In genomic region chr11:46116007-46116711, GRCh38 we compare ENCODE assay signal across 11 cellular contexts. TPM values are rescaled to one million over a fixed set of nuclear protein-coding genes. Genes with fewer than 3 reads are reported as not detected.
A peak's percentile ranks its signal among the peaks of the same experiment; 100 is the strongest.
DNase-seq lines count a peak whose midpoint lies in the region; ATAC-seq and TF ChIP-seq lines count a peak whose summit lies in the region.
"Had no signal": no experiment of that assay in that cellular context is flagged by ENCODE, and none has a peak within 500 bp of the region (broad histone marks: within the 10 kb centered on the region; RNA-seq: fewer than 3 reads in every experiment).

No MANE protein-coding gene starts in this region.

- intact Hi-C loops in activated CD4-positive, alpha-beta T cell treated with anti-CD3 and anti-CD28 coated beads, Interleukin-2, amount 10 ng/mL, durations not matched to agents 24 days and 14 days (cut with micrococcal nuclease) = loop anchor here (2.0 kb wide), 1 partner anchor 15 kb away; no protein-coding TSS in a partner anchor

- no peak for ATAC-seq in central memory CD8-positive, alpha-beta T cell (replicated peaks; ENCODE audit: extremely low read depth, poor library complexity, severe bottlenecking)
- ATAC-seq in stimulated activated effector memory CD8-positive, alpha-beta T cell treated with anti-CD3 and anti-CD28 coated beads, Interleukin-12 subunit alpha, Interleukin-12 subunit beta, amount 100 ng/mL, for 72 hours = no peak

- peak overlapping the region; percentile 78 for H3K27ac Mint-ChIP-seq in activated CD4-positive, alpha-beta T cell treated with anti-CD3 and anti-CD28 coated beads, Interleukin-2, amount 10 ng/mL, durations not matched to agents 24 days and 14 days
- H3K27ac Mint-ChIP-seq in central memory CD8-positive, alpha-beta T cell (ENCODE audit: low read depth) = peak overlapping the region; percentile 97
- peak overlapping the region; percentile 97 for H3K27ac Mint-ChIP-seq in stimulated activated effector memory CD8-positive, alpha-beta T cell treated with anti-CD3 and anti-CD28 coated beads, Interleukin-12 subunit alpha, Interleukin-12 subunit beta, amount 100 ng/mL, for 72 hours
- H3K27ac Mint-ChIP-seq: neural progenitor cell had no signal

- H3K36me3 Mint-ChIP-seq in activated CD4-positive, alpha-beta T cell treated with anti-CD3 and anti-CD28 coated beads, Interleukin-2, amount 10 ng/mL, durations not matched to agents 24 days and 14 days (ENCODE audit: low read depth) = peaks cover 6% of the 10 kb centered on the region
- peaks cover 20% of the 10 kb centered on the region for H3K36me3 Mint-ChIP-seq in central memory CD8-positive, alpha-beta T cell (ENCODE audit: insufficient read depth)
- H3K36me3 Mint-ChIP-seq in stimulated activated effector memory CD8-positive, alpha-beta T cell treated with anti-CD3 and anti-CD28 coated beads, Interleukin-12 subunit alpha, Interleukin-12 subunit beta, amount 100 ng/mL, for 72 hours = peaks cover 21% of the 10 kb centered on the region
- H3K36me3 Mint-ChIP-seq: neural progenitor cell had no signal

- no peaks in the 10 kb centered on the region for H3K9me3 Mint-ChIP-seq in activated CD4-positive, alpha-beta T cell treated with anti-CD3 and anti-CD28 coated beads, Interleukin-2, amount 10 ng/mL, durations not matched to agents 24 days and 14 days
- no peaks in the 10 kb centered on the region for H3K9me3 Mint-ChIP-seq in central memory CD8-positive, alpha-beta T cell
- H3K9me3 Mint-ChIP-seq in stimulated activated effector memory CD8-positive, alpha-beta T cell treated with anti-CD3 and anti-CD28 coated beads, Interleukin-12 subunit alpha, Interleukin-12 subunit beta, amount 100 ng/mL, for 72 hours = no peaks in the 10 kb centered on the region
- H3K9me3 Mint-ChIP-seq: neural progenitor cell had no signal

- no peak for TF ChIP-seq POLR2A in NB4 (IDR thresholded peaks at IDR 0.05; ENCODE audit: extremely low read depth, insufficient read length)

- H3K4me1 Mint-ChIP-seq in activated CD4-positive, alpha-beta T cell treated with anti-CD3 and anti-CD28 coated beads, Interleukin-2, amount 10 ng/mL, durations not matched to agents 24 days and 14 days = peaks cover 51% of the 10 kb centered on the region
- peaks cover 54% of the 10 kb centered on the region for H3K4me1 Mint-ChIP-seq in central memory CD8-positive, alpha-beta T cell
- H3K4me1 Mint-ChIP-seq in stimulated activated effector memory CD8-positive, alpha-beta T cell treated with anti-CD3 and anti-CD28 coated beads, Interleukin-12 subunit alpha, Interleukin-12 subunit beta, amount 100 ng/mL, for 72 hours = peaks cover 46% of the 10 kb centered on the region

- H3K27me3 Mint-ChIP-seq in activated CD4-positive, alpha-beta T cell treated with anti-CD3 and anti-CD28 coated beads, Interleukin-2, amount 10 ng/mL, durations not matched to agents 24 days and 14 days = no peaks in the 10 kb centered on the region
- H3K27me3 Mint-ChIP-seq in central memory CD8-positive, alpha-beta T cell = no peaks in the 10 kb centered on the region

- TF ChIP-seq CTCF in NB4 (IDR thresholded peaks at IDR 0.05; ENCODE audit: low read depth, low read length) = no peak

- peak overlapping the region; percentile 79 for H3K4me3 ChIP-seq in NB4 (ENCODE audit: low read depth, low read length)
- H3K4me3 ChIP-seq: neural progenitor cell had no signal

- no peak for DNase-seq in activated CD4-positive, alpha-beta T cell treated with anti-CD3 and anti-CD28 coated beads, Interleukin-2, amount 10 ng/mL, durations not matched to agents 24 days and 14 days
- no peak for DNase-seq in activated CD4-positive, alpha-beta T cell treated with anti-CD3 and anti-CD28 coated beads, Interleukin-2, amount 50 U/mL, for 1 hour
- DNase-seq in NB4 (ENCODE audit: low read depth) (no peak), NCI-H1105 treated with DMSO at 0.1 percent for 48 hours (lab: John Stamatoyannopoulos, UW) (no peak), NCI-H128 (lab: John Stamatoyannopoulos, UW; ENCODE audit: unreplicated experiment) (no peak), SHP77 (lab: John Stamatoyannopoulos, UW) (no peak)
- no peak for DNase-seq in central memory CD8-positive, alpha-beta T cell (ENCODE audit: low spot score in 2 of 2)
- DNase-seq in stimulated activated effector memory CD8-positive, alpha-beta T cell treated with anti-CD3 and anti-CD28 coated beads, Interleukin-12 subunit alpha, Interleukin-12 subunit beta, amount 100 ng/mL, for 72 hours (ENCODE audit: low spot score in 2 of 2) = no peak
- DNase-seq: NCI-H748 treated with DMSO at 0.1 percent for 48 hours, SW 1271 had no signal

- H3K4me3 Mint-ChIP-seq in activated CD4-positive, alpha-beta T cell treated with anti-CD3 and anti-CD28 coated beads, Interleukin-2, amount 10 ng/mL, durations not matched to agents 24 days and 14 days = peak overlapping the region; percentile 67
- peak overlapping the region; percentile 98 for H3K4me3 Mint-ChIP-seq in central memory CD8-positive, alpha-beta T cell
- peak overlapping the region; percentile 95 for H3K4me3 Mint-ChIP-seq in stimulated activated effector memory CD8-positive, alpha-beta T cell treated with anti-CD3 and anti-CD28 coated beads, Interleukin-12 subunit alpha, Interleukin-12 subunit beta, amount 100 ng/mL, for 72 hours
- H3K4me3 Mint-ChIP-seq: neural progenitor cell had no signal

RNA-seq across cellular contexts. Expression of gene PHF21A, which starts 5.1 kb away (rescaled TPM):
- total RNA-seq in activated CD4-positive, alpha-beta T cell treated with anti-CD3 and anti-CD28 coated beads, Interleukin-2, amount 10 ng/mL, durations not matched to agents 24 days and 14 days = 33.7 and 33.9 TPM in 2 replicates
